ENCODE assay signal across 15 cellular contexts in the genomic region with DNA sequence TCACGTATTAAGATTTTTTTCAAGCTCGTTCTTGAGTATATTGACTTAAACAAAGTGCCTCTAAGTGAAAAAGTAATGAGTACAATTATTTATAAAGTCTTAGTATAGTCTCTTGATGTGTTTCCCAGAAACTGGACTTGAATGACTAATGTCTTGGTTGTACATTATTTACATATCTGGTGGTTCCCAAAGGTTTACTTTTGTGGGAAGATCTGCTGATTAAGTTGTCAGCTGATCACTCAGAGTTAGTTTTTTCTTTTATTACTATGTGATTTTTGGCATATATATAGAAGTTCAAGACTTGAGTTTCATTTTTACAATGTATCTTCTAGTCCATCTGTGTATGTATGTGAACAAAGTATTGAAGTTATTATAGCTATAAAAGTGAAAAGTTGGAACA. TPM values are rescaled to one million over a fixed set of nuclear protein-coding genes. Genes with fewer than 3 reads are reported as not detected.
DNase-seq lines count a peak whose midpoint lies in the region; ATAC-seq, FAIRE-seq and TF ChIP-seq lines count a peak whose summit lies in the region.
"Had no signal": no experiment of that assay in that cellular context is flagged by ENCODE, and none has a peak within 500 bp of the region (broad histone marks: within the 10 kb centered on the region; RNA-seq: fewer than 3 reads in every experiment).

No MANE protein-coding gene starts in this region.

- H3K27me3 Mint-ChIP-seq in naive thymus-derived CD8-positive, alpha-beta T cell = no peaks in the 10 kb centered on the region

- H2AFZ ChIP-seq in GM12878 (ENCODE audit: control insufficient read depth, low read depth, low read length) = no peak overlapping the region

- no peaks in the 10 kb centered on the region for H3K79me2 ChIP-seq in GM12878 (ENCODE audit: control insufficient read depth, insufficient read depth, low read length)

- ATAC-seq in GM12878 = no peak
- no peak for ATAC-seq in GM18519 (IDR thresholded peaks at IDR 0.05; ENCODE audit: low FRiP score, unreplicated experiment)
- ATAC-seq in naive thymus-derived CD8-positive, alpha-beta T cell = no peak

- TF ChIP-seq CTCF in GM12878 (IDR thresholded peaks at IDR 0.05 in 2 of 3, conservative IDR thresholded peaks at IDR 0.05 in 1 of 3; ENCODE audit: control insufficient read depth in 2 of 3, extremely low read depth in 1 of 3, insufficient read depth in 1 of 3, low read depth in 3 of 3, low read length in 3 of 3) (no peak), WERI-Rb-1 (IDR thresholded peaks at IDR 0.05; ENCODE audit: low read depth, low read length) (no peak)

- RAD21 ChIA-PET in GM12878 (lab: Charles Lee; ENCODE audit: unreplicated experiment) = interaction anchor here (0.6 to 3.3 kb wide), 3 partner anchors 31 to 79 kb away, joined by 3 to 16 read pairs (median 4); no protein-coding TSS in a partner anchor

- H3K4me3 Mint-ChIP-seq in naive thymus-derived CD8-positive, alpha-beta T cell = no peak overlapping the region
- H3K4me3 Mint-ChIP-seq: CD4-positive, CD25-positive, alpha-beta regulatory T cell; mesothelial cell of epicardium had no signal

- H3K36me3 ChIP-seq in GM12878 (ENCODE audit: control insufficient read depth in 2 of 2, insufficient read depth in 2 of 2, low read length in 1 of 2) (peaks cover 0 to under 1% of the 10 kb centered on the region in 2 experiments; a peak in 2 of 4 replicates), WERI-Rb-1 (peaks cover 40% of the 10 kb centered on the region)

- TF ChIP-seq POLR2A in GM12878 (IDR thresholded peaks at IDR 0.05; ENCODE audit: low read depth, low read length) = no peak

- no peak overlapping the region for H3K9ac ChIP-seq in GM12878 (ENCODE audit: control insufficient read depth, insufficient read depth, low read length)

- FAIRE-seq in GM12878 (lab: Jason Lieb, UNC) = peak; percentile 61
- FAIRE-seq: HTR-8/SVneo had no signal

- H3K9me3 Mint-ChIP-seq in naive thymus-derived CD8-positive, alpha-beta T cell = no peaks in the 10 kb centered on the region
- H3K9me3 Mint-ChIP-seq: CD4-positive, CD25-positive, alpha-beta regulatory T cell; mesothelial cell of epicardium had no signal

- DNase-seq in AG08396 (ENCODE audit: low spot score) (peak; percentile 21), HT1080 (ENCODE audit: low read depth) (peak; percentile 81), GM12878 (ENCODE audit: low read depth, low spot score) (no peak), iris pigment epithelial cell (ENCODE audit: low read depth) (peak; percentile 95), WERI-Rb-1 (no peak), OCI-M2 (lab: John Stamatoyannopoulos, UW; ENCODE audit: unreplicated experiment) (no peak)
- no peak for DNase-seq in naive thymus-derived CD8-positive, alpha-beta T cell
- DNase-seq: CD4-positive, CD25-positive, alpha-beta regulatory T cell; hypothalamus; NCI-H1417 treated with DMSO at 0.1 percent for 48 hours had no signal

- H3K9me3 ChIP-seq in GM12878 (replicated peaks; ENCODE audit: control insufficient read depth, insufficient read depth, low read length) (no peaks in the 10 kb centered on the region), WERI-Rb-1 (ENCODE audit: severe bottlenecking) (no peaks in the 10 kb centered on the region)
- H3K9me3 ChIP-seq: tibial nerve had no signal

- no peak overlapping the region for H3K4me2 ChIP-seq in GM12878 (ENCODE audit: control insufficient read depth, insufficient read depth)

- no TSS peak for BruUV-seq in GM12878 (replicated peaks; lab: Mats Ljungman, UMichigan)

- SMC1A ChIA-PET in GM12878 (lab: Charles Lee; ENCODE audit: uncharacterized antibody, unreplicated experiment) = interaction anchor here (0.8 to 4.2 kb wide), 14 partner anchors 9 to 70 kb away, joined by 3 to 30 read pairs (median 4); no protein-coding TSS in a partner anchor

- H4K20me1 ChIP-seq in GM12878 (ENCODE audit: control insufficient read depth, insufficient read depth) = no peaks in the 10 kb centered on the region

- H3K27ac Mint-ChIP-seq in naive thymus-derived CD8-positive, alpha-beta T cell = no peak overlapping the region
- H3K27ac Mint-ChIP-seq: CD4-positive, CD25-positive, alpha-beta regulatory T cell; mesothelial cell of epicardium had no signal

- H3K4me1 ChIP-seq in GM12878 (ENCODE audit: control insufficient read depth, insufficient read depth, low read length) = peaks cover 25% of the 10 kb centered on the region

- no peak for TF ChIP-seq RAD21 in GM12878 (IDR thresholded peaks at IDR 0.05; ENCODE audit: insufficient read depth, low read depth, low read length)

- TF ChIP-seq EP300 in GM12878 (IDR thresholded peaks at IDR 0.05; ENCODE audit: borderline replicate concordance in 1 of 2, control insufficient read depth in 1 of 2, low read depth in 2 of 2, low read length in 2 of 2) = no peak

- in situ Hi-C loops in GM12878 (cut with MboI) = no loop called here

- peaks cover 11 to 75% (median 36%) of the 10 kb centered on the region in 3 donors for H3K36me3 Mint-ChIP-seq in naive thymus-derived CD8-positive, alpha-beta T cell

- POLR2A ChIA-PET in GM12878 (lab: Charles Lee) = interaction anchor here (1.0 to 3.4 kb wide), 2 partner anchors 37 to 88 kb away, joined by 3 to 11 read pairs; no protein-coding TSS in a partner anchor
- POLR2A ChIA-PET in naive thymus-derived CD8-positive, alpha-beta T cell (lab: Charles Lee) = no interaction called here

- CTCF ChIA-PET in GM12878 (lab: Yijun Ruan, JAX) = interaction anchor here (0.6 to 3.4 kb wide), 6 partner anchors 31 to 111 kb away, joined by 3 to 25 read pairs (median 6); no protein-coding TSS in a partner anchor

- H3K4me1 Mint-ChIP-seq in naive thymus-derived CD8-positive, alpha-beta T cell = peaks cover 34 to 66% (median 50%) of the 10 kb centered on the region in 4 donors

- intact Hi-C loops in GM12878 (cut with micrococcal nuclease; ENCODE audit: unreplicated experiment) = no loop called here

- H3K4me3 ChIP-seq in GM12878 (no peak overlapping the region), WERI-Rb-1 (ENCODE audit: low read depth, low read length) (no peak overlapping the region)
- H3K4me3 ChIP-seq: coronary artery, tibial nerve had no signal

- H3K27ac ChIP-seq in GM12878 (ENCODE audit: control insufficient read depth, insufficient read depth) = no peak overlapping the region
- H3K27ac ChIP-seq in WERI-Rb-1 = no peak overlapping the region
- H3K27ac ChIP-seq: coronary artery had no signal

- H3K27me3 ChIP-seq in GM12878 (replicated peaks in 1 of 2; ENCODE audit: control insufficient read depth in 2 of 2, insufficient read depth in 2 of 2, low read length in 1 of 2) = no peaks in the 10 kb centered on the region
- no peaks in the 10 kb centered on the region for H3K27me3 ChIP-seq in WERI-Rb-1 (ENCODE audit: insufficient read depth, low read depth, severe bottlenecking)
- H3K27me3 ChIP-seq: tibial nerve had no signal

- 2% methylated on average over 2 of the region's 2 CpGs for WGBS in GM12878 (ENCODE audit: insufficient coverage, insufficient replicate concordance, low lambda C conversion rate, missing lambda C conversion rate)

TF ChIP-seq in GM12878, 131 proteins besides CTCF, POLR2A, EP300 and RAD21 (continues in another document):
- TF ChIP-seq JUND (IDR thresholded peaks at IDR 0.05; ENCODE audit: low read depth, low read length) (no peak), WRNIP1 (IDR thresholded peaks at IDR 0.05; ENCODE audit: borderline replicate concordance, low read depth, low read length) (no peak)
- TF ChIP-seq, protein P1, sequence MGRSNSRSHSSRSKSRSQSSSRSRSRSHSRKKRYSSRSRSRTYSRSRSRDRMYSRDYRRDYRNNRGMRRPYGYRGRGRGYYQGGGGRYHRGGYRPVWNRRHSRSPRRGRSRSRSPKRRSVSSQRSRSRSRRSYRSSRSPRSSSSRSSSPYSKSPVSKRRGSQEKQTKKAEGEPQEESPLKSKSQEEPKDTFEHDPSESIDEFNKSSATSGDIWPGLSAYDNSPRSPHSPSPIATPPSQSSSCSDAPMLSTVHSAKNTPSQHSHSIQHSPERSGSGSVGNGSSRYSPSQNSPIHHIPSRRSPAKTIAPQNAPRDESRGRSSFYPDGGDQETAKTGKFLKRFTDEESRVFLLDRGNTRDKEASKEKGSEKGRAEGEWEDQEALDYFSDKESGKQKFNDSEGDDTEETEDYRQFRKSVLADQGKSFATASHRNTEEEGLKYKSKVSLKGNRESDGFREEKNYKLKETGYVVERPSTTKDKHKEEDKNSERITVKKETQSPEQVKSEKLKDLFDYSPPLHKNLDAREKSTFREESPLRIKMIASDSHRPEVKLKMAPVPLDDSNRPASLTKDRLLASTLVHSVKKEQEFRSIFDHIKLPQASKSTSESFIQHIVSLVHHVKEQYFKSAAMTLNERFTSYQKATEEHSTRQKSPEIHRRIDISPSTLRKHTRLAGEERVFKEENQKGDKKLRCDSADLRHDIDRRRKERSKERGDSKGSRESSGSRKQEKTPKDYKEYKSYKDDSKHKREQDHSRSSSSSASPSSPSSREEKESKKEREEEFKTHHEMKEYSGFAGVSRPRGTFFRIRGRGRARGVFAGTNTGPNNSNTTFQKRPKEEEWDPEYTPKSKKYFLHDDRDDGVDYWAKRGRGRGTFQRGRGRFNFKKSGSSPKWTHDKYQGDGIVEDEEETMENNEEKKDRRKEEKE (IDR thresholded peaks at IDR 0.05) = no peak

RNA-seq across cellular contexts. Expression of a gene that starts 29.5 kb away (rescaled TPM):
- total RNA-seq in HT1080 (2014; rRNA removed; shearing (Covaris generic)) = 30.0 and 30.3 TPM in 2 replicates
- 17.2 and 22.7 TPM in 2 replicates for polyA plus RNA-seq in HT1080 (2015; cell fraction: cytosol; rRNA removed)
- 17.2 and 21.5 TPM in 2 replicates for polyA plus RNA-seq in HT1080 (2015; cell fraction: nucleus; rRNA removed)
- total RNA-seq in GM12878 (2013; cell fraction: nucleolus; rRNA removed) = 54.4 and 62.2 TPM in 2 replicates
- total RNA-seq in GM12878 (2014; rRNA removed) (0.44 and 0.68 TPM in 2 replicates), GM12878 (2014; rRNA removed; fragmentation: Illumina TruSeq; extraction: Trizol) (0.64 and 0.67 TPM in 2 replicates), GM12878 (2021) (0.80 and 1.4 TPM in 2 replicates)
- 2.2 TPM for polyA plus RNA-seq in GM12878 (2011; ENCODE audit: low read depth)
- polyA plus RNA-seq in GM12878 (2011; rRNA removed) (10.6 and 12.1 TPM in 2 replicates), GM12878 (2014; fragmentation: Illumina TruSeq; extraction: Trizol) (0.48 and 0.54 TPM in 2 replicates), GM12878 (2014; fragmentation: Nextera tagmentation; extraction: Ambion mirVana) (under 1 TPM; 0.02 to 0.09 TPM), GM12878 (2014; rRNA removed) (0.44 and 0.46 TPM in 2 replicates), GM12878 (2016; fragmentation: Nextera tagmentation; extraction: Ambion mirVana) (under 1 TPM in 1 of 2 experiments, not detected in 1; 0.40 TPM)
- 10.5 and 11.1 TPM in 2 replicates for polyA plus RNA-seq in GM12878 (2011; cell fraction: cytosol; rRNA removed)
- 14.3 and 15.3 TPM in 2 replicates for polyA plus RNA-seq in GM12878 (2011; cell fraction: nucleus; rRNA removed)
- polyA plus RNA-seq in GM12878 (2012) = 2.9 and 4.0 TPM in 2 replicates
- 16.5 and 20.3 TPM in 2 replicates for polyA minus RNA-seq in GM12878 (2011; rRNA and poly(A)+ RNA removed)
- 6.3 and 7.3 TPM in 2 replicates for polyA minus RNA-seq in GM12878 (2011; cell fraction: cytosol; rRNA and poly(A)+ RNA removed)
- 16.9 and 28.9 TPM in 2 replicates for polyA minus RNA-seq in GM12878 (2011; cell fraction: nucleus; rRNA and poly(A)+ RNA removed)
- total RNA-seq in naive thymus-derived CD8-positive, alpha-beta T cell = 10 to 100 TPM; 39.5 to 42.7 TPM
- 10 to 100 TPM; 10.3 to 15.5 (median 15.2) TPM for polyA plus RNA-seq in naive thymus-derived CD8-positive, alpha-beta T cell

Comparison
In these comparisons a context has a peak if more than half of its experiments do, and no peak if none do; other contexts are left out.
1. DNase-seq: peak in AG08396 (single experiment), HT1080 (single experiment) and iris pigment epithelial cell (single experiment); none in GM12878 (single experiment), WERI-Rb-1 (single experiment), naive thymus-derived CD8-positive, alpha-beta T cell (0 of 10) and OCI-M2 (single experiment).